ENCODE assay signal across 8 cellular contexts in the genomic region with DNA sequence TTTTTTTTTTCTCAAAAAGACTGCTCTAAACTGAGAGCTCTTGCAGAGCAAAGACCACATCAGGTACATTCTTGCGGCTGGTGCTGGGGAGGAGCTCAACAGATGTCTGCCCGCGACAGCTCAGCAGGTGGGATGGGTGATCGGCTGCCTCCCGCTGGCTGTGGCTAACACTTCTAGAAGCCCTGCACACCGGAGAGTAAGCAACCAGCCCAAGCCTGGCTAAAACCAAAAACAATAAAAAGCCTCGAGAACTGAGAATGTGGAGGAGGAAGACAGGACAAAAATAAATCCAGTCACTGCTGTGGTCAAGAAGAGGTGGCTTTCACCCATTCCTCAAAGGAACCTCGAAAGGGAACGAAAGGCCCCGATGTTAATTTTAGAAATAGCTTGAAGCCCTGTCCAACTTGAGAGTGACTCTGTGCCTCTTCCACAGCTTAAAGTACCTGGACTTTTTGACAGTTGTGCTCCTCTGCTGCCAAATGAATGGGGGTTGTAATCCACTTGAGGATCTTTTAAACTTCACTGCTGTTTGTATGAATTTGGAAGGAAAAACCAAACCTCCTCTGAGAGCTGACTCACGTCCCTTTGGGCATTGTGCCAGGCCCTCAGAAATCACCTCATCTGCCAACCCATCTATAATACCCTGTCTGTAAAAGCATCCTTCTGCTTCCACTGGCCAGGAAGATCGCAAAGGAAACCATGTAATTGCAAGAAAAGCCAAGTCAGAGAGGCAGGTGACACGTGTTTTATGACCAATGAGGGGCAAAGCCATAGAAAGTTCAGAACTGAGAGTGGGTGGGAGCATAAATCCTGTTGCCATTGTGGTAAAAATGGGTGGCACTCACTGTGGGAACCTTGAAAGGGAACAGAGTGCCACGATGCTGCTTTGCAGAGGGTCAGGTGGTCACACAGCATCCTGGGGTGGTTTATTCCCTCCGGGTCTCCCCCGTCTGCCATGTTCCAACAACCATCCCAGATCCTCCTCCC.
DNase-seq lines count a peak whose midpoint lies in the region; ATAC-seq and TF ChIP-seq lines count a peak whose summit lies in the region.

No MANE protein-coding gene starts in this region.

- ATAC-seq in heart left ventricle = peak in 3 of 4 donors; percentile 29 to 81 (median 45)
- peak; percentile 86 for ATAC-seq in HG03159 (IDR thresholded peaks at IDR 0.05; ENCODE audit: unreplicated experiment)
- peak; percentile 93 for ATAC-seq in activated T-helper 17 cell treated with anti-CD3 and anti-CD28 coated beads, Interleukin-2, amount 50 U/mL, for 72 hours (replicated peaks)

- H3K9me3 ChIP-seq in heart left ventricle (no peaks in the 10 kb centered on the region), right atrium auricular region (no peaks in the 10 kb centered on the region), OCI-LY7 (ENCODE audit: low read length) (no peaks in the 10 kb centered on the region)

- H3K9me2 ChIP-seq in OCI-LY7 (ENCODE audit: insufficient read depth, low read length) = no peaks in the 10 kb centered on the region

- H3K27ac Mint-ChIP-seq in activated T-helper 17 cell treated with anti-CD3 and anti-CD28 coated beads, Interleukin-2, amount 50 U/mL, for 72 hours = peak overlapping the region; percentile 20
- no peak overlapping the region for H3K27ac Mint-ChIP-seq in type B pancreatic cell

- TF ChIP-seq POLR2A in heart left ventricle (IDR thresholded peaks at IDR 0.05) = no peak

- H3K4me3 Mint-ChIP-seq in activated T-helper 17 cell treated with anti-CD3 and anti-CD28 coated beads, Interleukin-2, amount 50 U/mL, for 72 hours = peak overlapping the region; percentile 57
- no peak overlapping the region for H3K4me3 Mint-ChIP-seq in type B pancreatic cell

- peak overlapping the region; percentile 20; the same call in 1 of the 2 replicates for H3K4me2 ChIP-seq in OCI-LY7 (ENCODE audit: low read length)

- no peak for TF ChIP-seq CTCF in heart left ventricle (IDR thresholded peaks at IDR 0.05)
- no peak for TF ChIP-seq CTCF in right atrium auricular region (IDR thresholded peaks at IDR 0.05)
- no peak for TF ChIP-seq CTCF in OCI-LY7 (conservative IDR thresholded peaks at IDR 0.05; ENCODE audit: low read length)
- no peak for TF ChIP-seq CTCF in type B pancreatic cell (conservative IDR thresholded peaks at IDR 0.05)

- CTCF ChIA-PET in OCI-LY7 (lab: Charles Lee; ENCODE audit: unreplicated experiment) = no interaction called here

- BruUV-seq in OCI-LY7 (replicated peaks; lab: Mats Ljungman, UMichigan) = no TSS peak

- peaks cover 22% of the 10 kb centered on the region for H3K4me1 Mint-ChIP-seq in activated T-helper 17 cell treated with anti-CD3 and anti-CD28 coated beads, Interleukin-2, amount 50 U/mL, for 72 hours
- peaks cover 3% of the 10 kb centered on the region for H3K4me1 Mint-ChIP-seq in type B pancreatic cell (ENCODE audit: unreplicated experiment)

- WGBS in heart left ventricle, 4 donors = 38 to 49% (median 41%) methylated on average over 16 of the region's 16 CpGs

- H3K4me3 ChIP-seq in heart left ventricle (no peak overlapping the region), right atrium auricular region (no peak overlapping the region), OCI-LY7 (ENCODE audit: low read depth, low read length, poor library complexity, severe bottlenecking) (no peak overlapping the region)

- no peaks in the 10 kb centered on the region for H3K36me3 ChIP-seq in heart left ventricle
- no peaks in the 10 kb centered on the region for H3K36me3 ChIP-seq in right atrium auricular region
- H3K36me3 ChIP-seq in OCI-LY7 (ENCODE audit: insufficient read depth, low read length) = peaks cover 7% of the 10 kb centered on the region; the same call in 1 of the 2 replicates

- intact Hi-C loops in heart left ventricle (cut with DNase I) = no loop called here
- intact Hi-C loops in OCI-LY7 (cut with micrococcal nuclease; ENCODE audit: unreplicated experiment) = no loop called here

- H3K36me3 Mint-ChIP-seq in activated T-helper 17 cell treated with anti-CD3 and anti-CD28 coated beads, Interleukin-2, amount 50 U/mL, for 72 hours (ENCODE audit: low read depth) = no peaks in the 10 kb centered on the region
- no peaks in the 10 kb centered on the region for H3K36me3 Mint-ChIP-seq in type B pancreatic cell

- no peaks in the 10 kb centered on the region for H3K9me3 Mint-ChIP-seq in activated T-helper 17 cell treated with anti-CD3 and anti-CD28 coated beads, Interleukin-2, amount 50 U/mL, for 72 hours
- H3K9me3 Mint-ChIP-seq in type B pancreatic cell = peaks cover 4% of the 10 kb centered on the region

- POLR2A ChIA-PET in OCI-LY7 (lab: Charles Lee) = interaction anchor here (0.6 to 0.9 kb wide), 3 partner anchors 15 to 144 kb away, joined by 3 to 5 read pairs (median 3); no protein-coding TSS in a partner anchor

- H4K20me1 ChIP-seq in OCI-LY7 (ENCODE audit: insufficient read depth, low read length) = peaks cover 6% of the 10 kb centered on the region; the same call in 1 of the 2 replicates

- DNase-seq in heart left ventricle (peak in 2 of 5 donors; percentile 32 to 37), right atrium auricular region (ENCODE audit: low spot score) (no peak), OCI-LY7 (ENCODE audit: low spot score) (peak; percentile 33), myocyte (ENCODE audit: low read depth) (peak; percentile 72), type B pancreatic cell (ENCODE audit: extremely low spot score, unreplicated experiment) (no peak), pons (ENCODE audit: low spot score) (no peak)

- peaks cover 0 to 11% (median 0%) of the 10 kb centered on the region in 9 donors for H3K27me3 ChIP-seq in heart left ventricle
- H3K27me3 ChIP-seq in right atrium auricular region = no peaks in the 10 kb centered on the region

- peaks cover 0 to 15% (median 9%) of the 10 kb centered on the region in 12 donors for H3K4me1 ChIP-seq in heart left ventricle
- H3K4me1 ChIP-seq in right atrium auricular region = peaks cover 0 to 9% of the 10 kb centered on the region in 2 donors
- peaks cover 11% of the 10 kb centered on the region for H3K4me1 ChIP-seq in OCI-LY7 (ENCODE audit: insufficient read depth, low read length, poor library complexity, severe bottlenecking)

- H2AFZ ChIP-seq in OCI-LY7 (ENCODE audit: low read length) = no peak overlapping the region

- H3K27ac ChIP-seq in heart left ventricle = peak overlapping the region in 3 of 12 donors; percentile 19 to 58 (median 24)
- no peak overlapping the region for H3K27ac ChIP-seq in right atrium auricular region
- H3K27ac ChIP-seq in OCI-LY7 (ENCODE audit: low read depth, low read length, poor library complexity, severe bottlenecking) = no peak overlapping the region

- peaks cover 7% of the 10 kb centered on the region for H3K27me3 Mint-ChIP-seq in activated T-helper 17 cell treated with anti-CD3 and anti-CD28 coated beads, Interleukin-2, amount 50 U/mL, for 72 hours
- peaks cover 21% of the 10 kb centered on the region for H3K27me3 Mint-ChIP-seq in type B pancreatic cell

- H3K79me2 ChIP-seq in OCI-LY7 (ENCODE audit: insufficient read depth, low read depth, low read length) = no peaks in the 10 kb centered on the region

Comparison
In these comparisons a context has a peak if more than half of its experiments do, and no peak if none do; other contexts are left out.
1. DNase-seq: peak in OCI-LY7 (single experiment) and myocyte (single experiment); none in right atrium auricular region (single experiment), type B pancreatic cell (single experiment) and pons (single experiment).
2. Peak in every context shown above with its lines, with median percentiles within 50 percentile points of each other: ATAC-seq.